8 cellular contexts compared by ENCODE assay signal in genomic region chr3:52056521-52056967, GRCh38. TPM values are rescaled to one million over a fixed set of nuclear protein-coding genes. Genes with fewer than 3 reads are reported as not detected.
A peak's percentile ranks its signal among the peaks of the same experiment; 100 is the strongest.
DNase-seq lines count a peak whose midpoint lies in the region; ATAC-seq and TF ChIP-seq lines count a peak whose summit lies in the region.

Gene DUSP7 (minus strand): TSS chr3:52056571. CDS start chr3:52056366, 205 bp downstream.

- TF ChIP-seq EP300 in gastroesophageal sphincter (IDR thresholded peaks at IDR 0.05): no peak

- ATAC-seq in RWPE2 (ENCODE audit: low read depth) (no peak), gastroesophageal sphincter (peak; percentile 59)

- H3K27me3 ChIP-seq in RWPE2 (ENCODE audit: insufficient read depth, poor library complexity, severe bottlenecking): no peaks in the 10 kb centered on the region
- no peaks in the 10 kb centered on the region for H3K27me3 ChIP-seq in gastroesophageal sphincter

- WGBS in gastroesophageal sphincter (ENCODE audit: low coverage in 1 of 2), 2 donors: 3% methylated on average over 6 of the region's 51 CpGs; no CpG with 5 or more reads in 1 of the 2 donors

- H3K27ac ChIP-seq in RWPE2 (ENCODE audit: poor library complexity, severe bottlenecking) (peak within 1 kb of the TSS; percentile 99), gastroesophageal sphincter (peak within 1 kb of the TSS; percentile 55 to 98 (median 88)), temporal lobe (ENCODE audit: low read depth, low read length) (peak within 1 kb of the TSS; percentile 97)

- no peak for TF ChIP-seq CTCF in AG09309 (IDR thresholded peaks at IDR 0.05; ENCODE audit: control insufficient read depth, insufficient read depth, low read depth, low read length, missing control alignments)
- TF ChIP-seq CTCF in RWPE2 (IDR thresholded peaks at IDR 0.05; ENCODE audit: poor library complexity, severe bottlenecking): no peak
- no peak for TF ChIP-seq CTCF in gastroesophageal sphincter (IDR thresholded peaks at IDR 0.05)

- H3K4me1 ChIP-seq in RWPE2 (ENCODE audit: insufficient read depth, poor library complexity, severe bottlenecking) (peaks cover 22% of the 10 kb centered on the region), gastroesophageal sphincter (peaks cover 0 to 54% (median 37%) of the 10 kb centered on the region in 3 donors)

- DNase-seq in AG09309 (ENCODE audit: low read depth) (no peak), HK-2 (ENCODE audit: unreplicated experiment) (peak; percentile 44), RWPE2 (ENCODE audit: low spot score) (no peak), nucleus accumbens (lab: John Stamatoyannopoulos, UW) (peak in 47 of 56 donors; percentile 27 to 88 (median 66))
- DNase-seq in activated gamma-delta T cell treated with anti-CD3 and anti-CD28 coated beads, Interleukin-2, amount 50 U/mL, for 16 hours (ENCODE audit: low read depth): peak; percentile 44

- H3K4me3 ChIP-seq in AG09309 (ENCODE audit: control insufficient read depth, low read depth, low read length) (peak within 1 kb of the TSS; percentile 84), RWPE2 (ENCODE audit: severe bottlenecking) (peak within 1 kb of the TSS; percentile 89), gastroesophageal sphincter (peak within 1 kb of the TSS; percentile 77 to 85)

- H3K9me3 ChIP-seq in RWPE2 (ENCODE audit: severe bottlenecking) (no peaks in the 10 kb centered on the region), gastroesophageal sphincter (no peaks in the 10 kb centered on the region)

- TF ChIP-seq POLR2A in GM19193 (IDR thresholded peaks at IDR 0.05; ENCODE audit: extremely low read depth, insufficient read depth, insufficient read length) (peak; percentile 18), gastroesophageal sphincter (IDR thresholded peaks at IDR 0.05) (no peak)

- H3K36me3 ChIP-seq in RWPE2 (ENCODE audit: low read depth): peaks cover 42% of the 10 kb centered on the region
- H3K36me3 ChIP-seq in gastroesophageal sphincter: peaks cover 0 to 23% of the 10 kb centered on the region in 2 donors

RNA-seq across cellular contexts. Expression of gene DUSP7, which starts in this region (rescaled TPM):
- total RNA-seq in gastroesophageal sphincter (10 to 100 TPM; 10.2 to 18.1 (median 14.7) TPM), temporal lobe (7.9 TPM)

Comparison
In these comparisons a context has a peak if more than half of its experiments do, and no peak if none do; other contexts are left out.
1. DNase-seq: peak in HK-2 (single experiment), activated gamma-delta T cell treated with anti-CD3 and anti-CD28 coated beads, Interleukin-2, amount 50 U/mL, for 16 hours (single experiment) and nucleus accumbens (47 of 56); none in AG09309 (single experiment) and RWPE2 (single experiment).
2. Peak in every context shown above with its lines, with median percentiles within 50 percentile points of each other: H3K4me3 ChIP-seq and H3K27ac ChIP-seq.